ENCODE assay signal across 22 cellular contexts in genomic region chr16:88906020-88906419, GRCh38. TPM values are rescaled to one million over a fixed set of nuclear protein-coding genes. Genes with fewer than 3 reads are reported as not detected.
A peak's percentile ranks its signal among the peaks of the same experiment; 100 is the strongest.
DNase-seq lines count a peak whose midpoint lies in the region; ATAC-seq, FAIRE-seq and TF ChIP-seq lines count a peak whose summit lies in the region.
"Had no signal": no experiment of that assay in that cellular context is flagged by ENCODE, and none has a peak within 500 bp of the region (broad histone marks: within the 10 kb centered on the region; RNA-seq: fewer than 3 reads in every experiment).

No MANE protein-coding gene starts in this region.

- no peak overlapping the region for H3K4me3 ChIP-seq in BLaER1
- H3K4me3 ChIP-seq in IMR-90 (ENCODE audit: insufficient read depth, low read depth, low read length), result no peak overlapping the region
- H3K4me3 ChIP-seq in H1 (ENCODE audit: extremely low read depth in 1 of 4, insufficient read depth in 2 of 4, low read depth in 3 of 4, low read length in 4 of 4), result no peak overlapping the region

- H4K5ac ChIP-seq in IMR-90 (ENCODE audit: low read depth, low read length) (no peak overlapping the region), H1 (ENCODE audit: insufficient read length, low read depth, low read length) (no peak overlapping the region)

- H2AFZ ChIP-seq in IMR-90 (replicated peaks; ENCODE audit: low read length, poor library complexity), result no peak overlapping the region
- H2AFZ ChIP-seq in H1 (ENCODE audit: low read length), result no peak overlapping the region
- H2AFZ ChIP-seq: GM23338 had no signal

- TF ChIP-seq CTCF in IMR-90 (conservative IDR thresholded peaks at IDR 0.05; ENCODE audit: low read depth, low read length) (no peak), H1 (IDR thresholded peaks at IDR 0.05; ENCODE audit: control extremely low read depth in 1 of 3, insufficient read depth in 1 of 3, low read depth in 1 of 3, low read length in 3 of 3) (no peak)

- intact Hi-C loops in IMR-90 (cut with micrococcal nuclease), result no loop called here

- WGBS in IMR-90 (ENCODE audit: extremely low coverage in 2 of 2, insufficient read length in 1 of 2), 2 experiments, result 79% methylated on average over 9 of the region's 16 CpGs; no CpG with 5 or more reads in 1 of the 2 experiments
- 84% methylated on average over 14 of the region's 16 CpGs; no CpG with 5 or more reads in 1 of the 2 experiments for WGBS in H1 (ENCODE audit: extremely low coverage in 1 of 2, insufficient coverage in 1 of 2, insufficient read length in 1 of 2, insufficient replicate concordance in 2 of 2, low coverage in 1 of 2, low lambda C conversion rate in 2 of 2, missing lambda C conversion rate in 1 of 2), 2 experiments

- POLR2A ChIA-PET in IMR-90 (lab: Charles Lee; ENCODE audit: unreplicated experiment) (no interaction called here), H1 (lab: Charles Lee; ENCODE audit: partially characterized antibody) (interaction anchor here (0.9 to 1.3 kb wide), 2 partner anchors 9 to 49 kb away, joined by 4 to 5 read pairs; partner anchors contain the start of gene TRAPPC2L)

- H3K23ac ChIP-seq in IMR-90 (ENCODE audit: low read depth, low read length) (no peak overlapping the region), H1 (ENCODE audit: insufficient read length) (no peak overlapping the region)

- in situ Hi-C loops in IMR-90 (cut with MboI; ENCODE audit: low sequenced_read_pairs), result no loop called here

- no peak overlapping the region for H3K9ac ChIP-seq in BLaER1
- H3K9ac ChIP-seq in IMR-90 (ENCODE audit: low read depth, low read length), result no peak overlapping the region
- H3K9ac ChIP-seq in H1 (replicated peaks in 1 of 4; ENCODE audit: extremely low read depth in 1 of 4, low read depth in 3 of 4, low read length in 3 of 4), result no peak overlapping the region

- BruUV-seq in IMR-90 (replicated peaks; lab: Mats Ljungman, UMichigan), result no TSS peak

- H3K36me3 ChIP-seq in BLaER1 (peaks cover 53% of the 10 kb centered on the region), IMR-90 (ENCODE audit: control insufficient read depth, insufficient read depth, low read length) (no peaks in the 10 kb centered on the region), H1 (ENCODE audit: control insufficient read depth in 2 of 4, insufficient read depth in 4 of 4, low read length in 3 of 4) (no peaks in the 10 kb centered on the region)
- H3K36me3 ChIP-seq: BE2C had no signal

- dilution Hi-C loops in IMR-90 (cut with HindIII; ENCODE audit: low sequenced_read_pairs, unreplicated experiment), result no loop called here

- no peak overlapping the region for H4K91ac ChIP-seq in IMR-90 (ENCODE audit: insufficient read depth, low read depth, low read length)
- no peak overlapping the region for H4K91ac ChIP-seq in H1 (replicated peaks; ENCODE audit: insufficient read length, low read length)

- H3K4me1 ChIP-seq in BLaER1 (peaks cover 98% of the 10 kb centered on the region), IMR-90 (ENCODE audit: control insufficient read depth, insufficient read depth, low read length) (no peaks in the 10 kb centered on the region; the same call in 1 of the 2 replicates), H1 (replicated peaks in 1 of 4; ENCODE audit: control insufficient read depth in 3 of 4, insufficient read depth in 4 of 4, low read length in 3 of 4) (peaks cover 0 to 8% (median 4%) of the 10 kb centered on the region in 4 experiments; a peak in 3 of 7 replicates)

- H3K27ac ChIP-seq in BLaER1 (no peak overlapping the region; the same call in 1 of the 2 replicates), IMR-90 (ENCODE audit: insufficient read depth, low read length) (no peak overlapping the region), H1 (ENCODE audit: low read depth, low read length) (no peak overlapping the region)

- H3K9me3 ChIP-seq in BLaER1 (no peaks in the 10 kb centered on the region), IMR-90 (ENCODE audit: control insufficient read depth, insufficient read depth, low read length) (no peaks in the 10 kb centered on the region), H1 (ENCODE audit: insufficient read depth in 2 of 2, low read depth in 1 of 2, low read length in 1 of 2) (no peaks in the 10 kb centered on the region)
- H3K9me3 ChIP-seq: BE2C had no signal

- H3K14ac ChIP-seq in IMR-90 (replicated peaks; ENCODE audit: low read depth, low read length), result no peak overlapping the region
- H3K14ac ChIP-seq in H1 (ENCODE audit: insufficient read length), result no peak overlapping the region

- peaks cover 100% of the 10 kb centered on the region for H4K20me1 ChIP-seq in BLaER1
- no peaks in the 10 kb centered on the region; the same call in 1 of the 2 replicates for H4K20me1 ChIP-seq in IMR-90 (ENCODE audit: insufficient read depth, low read length)
- peaks cover 0 to 4% of the 10 kb centered on the region in 2 experiments for H4K20me1 ChIP-seq in H1 (replicated peaks in 1 of 2; ENCODE audit: control insufficient read depth in 1 of 2, insufficient read depth in 2 of 2, low read length in 2 of 2)

- H3K27me3 ChIP-seq in BLaER1, result no peaks in the 10 kb centered on the region
- peaks cover 14% of the 10 kb centered on the region; the same call in 1 of the 2 replicates for H3K27me3 ChIP-seq in IMR-90 (ENCODE audit: control insufficient read depth, insufficient read depth, low read length)
- no peaks in the 10 kb centered on the region for H3K27me3 ChIP-seq in H1 (replicated peaks in 1 of 4; ENCODE audit: control insufficient read depth in 3 of 4, extremely low read depth in 1 of 4, insufficient read depth in 3 of 4, low read length in 3 of 4)

- no peak overlapping the region for H2BK120ac ChIP-seq in IMR-90 (ENCODE audit: low read depth, low read length)
- no peak overlapping the region for H2BK120ac ChIP-seq in H1 (replicated peaks; ENCODE audit: low read depth, low read length)

- no peak overlapping the region for H3K18ac ChIP-seq in IMR-90 (ENCODE audit: low read depth, low read length)
- H3K18ac ChIP-seq in H1 (ENCODE audit: extremely low read depth, low read length), result no peak overlapping the region

- H4K8ac ChIP-seq in IMR-90 (ENCODE audit: low read depth in 2 of 2, low read length in 2 of 2) (no peak overlapping the region), H1 (ENCODE audit: extremely low read depth, insufficient read depth, low read length) (no peak overlapping the region)

- H3K9me1 ChIP-seq in IMR-90 (ENCODE audit: insufficient read depth, low read length), result no peaks in the 10 kb centered on the region

- TF ChIP-seq POLR2A in IMR-90 (IDR thresholded peaks at IDR 0.05; ENCODE audit: low read depth, low read length) (no peak), H1 (IDR thresholded peaks at IDR 0.05; ENCODE audit: control extremely low read depth in 1 of 2, low read depth in 2 of 2, low read length in 2 of 2) (no peak)

- H2BK5ac ChIP-seq in IMR-90 (ENCODE audit: low read depth, low read length, poor library complexity, severe bottlenecking), result no peak overlapping the region
- H2BK5ac ChIP-seq in H1 (ENCODE audit: low read depth, low read length), result no peak overlapping the region; the same call in 1 of the 2 replicates

- FAIRE-seq in H1 (lab: Jason Lieb, UNC), result no peak
- FAIRE-seq: GM12892, GM18507 had no signal

- no peak overlapping the region for H2BK20ac ChIP-seq in IMR-90 (ENCODE audit: low read depth, low read length)
- H2BK20ac ChIP-seq in H1 (ENCODE audit: low read length), result no peak overlapping the region

- H2AK9ac ChIP-seq in IMR-90 (replicated peaks; ENCODE audit: low read depth, low read length, poor library complexity), result peak overlapping the region; percentile 28

- DNase-seq in IMR-90, result no peak
- no peak for DNase-seq in H1 (ENCODE audit: low read depth in 1 of 2, low spot score in 2 of 2)
- no peak for DNase-seq in activated CD4-positive, alpha-beta T cell treated with anti-CD3 and anti-CD28 coated beads, Interleukin-2, amount 50 U/mL, for 4 hours
- no peak for DNase-seq in NOMO-1 treated with dmso at 0.1 percent for 144 hours (lab: John Stamatoyannopoulos, UW; ENCODE audit: unreplicated experiment)
- DNase-seq in NCI-H1092 treated with DMSO at 0.1 percent for 48 hours (lab: John Stamatoyannopoulos, UW), result no peak
- DNase-seq: CD4-positive, alpha-beta memory T cell; DMS153; DMS79; GDM1; KG1 had no signal

- H2BK15ac ChIP-seq in IMR-90 (ENCODE audit: low read depth, low read length), result no peak overlapping the region
- no peak overlapping the region for H2BK15ac ChIP-seq in H1 (ENCODE audit: low read length)

- no peak for TF ChIP-seq EP300 in H1 (IDR thresholded peaks at IDR 0.05; ENCODE audit: borderline replicate concordance in 1 of 2, low read depth in 2 of 2, low read length in 2 of 2)

- no peaks in the 10 kb centered on the region for H3K79me2 ChIP-seq in H1 (ENCODE audit: control insufficient read depth in 1 of 2, insufficient read depth in 2 of 2, low read length in 2 of 2)

- no peak overlapping the region for H3K4ac ChIP-seq in IMR-90 (ENCODE audit: low read depth, low read length)
- no peak overlapping the region for H3K4ac ChIP-seq in H1 (replicated peaks; ENCODE audit: insufficient read length, low read depth, low read length)

- peak overlapping the region; percentile 27; the same call in 1 of the 2 replicates for H2BK12ac ChIP-seq in H1 (ENCODE audit: low read depth, low read length)

- H3K56ac ChIP-seq in IMR-90 (ENCODE audit: extremely low read depth, insufficient read depth, low read length) (no peak overlapping the region), H1 (replicated peaks; ENCODE audit: insufficient read length, low read depth, low read length) (no peak overlapping the region)

- ATAC-seq in IMR-90 (ENCODE audit: low read depth) (no peak), GM21723 (IDR thresholded peaks at IDR 0.05; ENCODE audit: unreplicated experiment) (no peak)

- CTCF ChIA-PET in IMR-90 (lab: Yijun Ruan, JAX), result no interaction called here
- CTCF ChIA-PET in H1 (lab: Charles Lee; ENCODE audit: partially characterized antibody), result interaction anchor here (0.6 to 1.4 kb wide), 4 partner anchors 30 to 225 kb away, joined by 3 read pairs; no protein-coding TSS in a partner anchor

- TF ChIP-seq RAD21 in IMR-90 (IDR thresholded peaks at IDR 0.05; ENCODE audit: low read length) (no peak), H1 (IDR thresholded peaks at IDR 0.05 in 1 of 2, conservative IDR thresholded peaks at IDR 0.05 in 1 of 2; ENCODE audit: low read depth in 2 of 2, low read length in 2 of 2) (no peak)

- no peaks in the 10 kb centered on the region for H3K79me1 ChIP-seq in IMR-90 (ENCODE audit: low read depth in 1 of 2, low read length in 2 of 2)
- no peaks in the 10 kb centered on the region for H3K79me1 ChIP-seq in H1 (ENCODE audit: low read depth, low read length)

- H2AK5ac ChIP-seq in IMR-90 (ENCODE audit: low read depth, low read length), result no peak overlapping the region
- H2AK5ac ChIP-seq in H1 (ENCODE audit: low read depth, low read length), result no peak overlapping the region

- H3K23me2 ChIP-seq in H1 (ENCODE audit: low read depth, low read length), result no peaks in the 10 kb centered on the region

- H3K4me2 ChIP-seq in BLaER1, result peak overlapping the region; percentile 53
- H3K4me2 ChIP-seq in IMR-90 (ENCODE audit: low read depth, low read length), result no peak overlapping the region
- peak overlapping the region in 1 of 2 experiments; percentile 1; a peak in 1 of 4 replicates for H3K4me2 ChIP-seq in H1 (ENCODE audit: insufficient read depth in 1 of 2, low read depth in 2 of 2, low read length in 2 of 2)

RNA-seq across cellular contexts. Expression of gene PABPN1L, which starts 39.6 kb away (rescaled TPM):
- not detected in 2 replicates for total RNA-seq in IMR-90 (2012; rRNA removed)
- not detected in 2 replicates for polyA plus RNA-seq in IMR-90 (2012; rRNA removed)
- polyA plus RNA-seq in IMR-90 (2012; cell fraction: cytosol; rRNA removed), result not detected in 2 replicates
- polyA plus RNA-seq in IMR-90 (2012; cell fraction: nucleus; rRNA removed; ENCODE audit: low replicate concordance), result not detected in 2 replicates
- not detected in 2 replicates for total RNA-seq in H1 (2021; fragmentation: NEBNext Ultra II Directional; extraction: Animal tissue kit (Norgen Biotek cat#: 25700))
- polyA plus RNA-seq in H1 (2011; rRNA removed), result not detected in 2 replicates
- polyA plus RNA-seq in H1 (2011; cell fraction: cytosol; rRNA removed), result not detected
- 0.20 TPM for polyA plus RNA-seq in H1 (2011; cell fraction: nucleus; rRNA removed)
- polyA plus RNA-seq in H1 (2012, experiment 1 of 2), result 0.17 TPM in 1 of 4 replicates, not detected in the others
- not detected for polyA plus RNA-seq in H1 (2012, experiment 2 of 2)
- not detected for polyA plus RNA-seq in H1 (2013, experiment 1 of 2)
- polyA plus RNA-seq in H1 (2013, experiment 2 of 2), result not detected
- polyA minus RNA-seq in H1 (2011; rRNA and poly(A)+ RNA removed), result not detected in 2 replicates
- not detected for polyA minus RNA-seq in H1 (2011; cell fraction: cytosol; rRNA and poly(A)+ RNA removed)
- not detected for polyA minus RNA-seq in H1 (2011; cell fraction: nucleus; rRNA and poly(A)+ RNA removed)
- total RNA-seq: A673; CD4-positive, alpha-beta memory T cell; Daoy; GM23338; H7; HT-29 had no signal
- polyA plus RNA-seq: AG04450; CD14-positive monocyte; CD4-positive, alpha-beta memory T cell; GM23338 had no signal

RNA-seq across cellular contexts. Expression of gene TRAPPC2L, which starts 49.1 kb away (rescaled TPM):
- 84.2 and 102 TPM in 2 replicates for total RNA-seq in IMR-90 (2012; rRNA removed)
- 109 and 112 TPM in 2 replicates for polyA plus RNA-seq in IMR-90 (2012; rRNA removed)
- polyA plus RNA-seq in IMR-90 (2012; cell fraction: cytosol; rRNA removed), result 69.3 and 87.7 TPM in 2 replicates
- polyA plus RNA-seq in IMR-90 (2012; cell fraction: nucleus; rRNA removed; ENCODE audit: low replicate concordance), result 45.7 and 54.3 TPM in 2 replicates
- 94.0 and 98.7 TPM in 2 replicates for total RNA-seq in H1 (2021; fragmentation: NEBNext Ultra II Directional; extraction: Animal tissue kit (Norgen Biotek cat#: 25700))
- 113 and 133 TPM in 2 replicates for polyA plus RNA-seq in H1 (2011; rRNA removed)
- polyA plus RNA-seq in H1 (2011; cell fraction: cytosol; rRNA removed), result 98.2 TPM
- polyA plus RNA-seq in H1 (2011; cell fraction: nucleus; rRNA removed), result 131 TPM
- polyA plus RNA-seq in H1 (2012, experiment 1 of 2), result 129 to 276 TPM (median 222 TPM) in 4 replicates
- polyA plus RNA-seq in H1 (2012, experiment 2 of 2), result 213 TPM
- 84.6 TPM for polyA plus RNA-seq in H1 (2013, experiment 1 of 2)
- 84.6 TPM for polyA plus RNA-seq in H1 (2013, experiment 2 of 2)
- 61.8 and 63.2 TPM in 2 replicates for polyA minus RNA-seq in H1 (2011; rRNA and poly(A)+ RNA removed)
- polyA minus RNA-seq in H1 (2011; cell fraction: cytosol; rRNA and poly(A)+ RNA removed), result 31.9 TPM
- 47.8 TPM for polyA minus RNA-seq in H1 (2011; cell fraction: nucleus; rRNA and poly(A)+ RNA removed)

RNA-seq across cellular contexts. Expression of gene GALNS, which starts 49.3 kb away (rescaled TPM):
- total RNA-seq in IMR-90 (2012; rRNA removed), result 7.2 TPM in 2 replicates
- polyA plus RNA-seq in IMR-90 (2012; rRNA removed) (30.2 and 32.5 TPM in 2 replicates), H1 (2011; rRNA removed) (8.9 and 12.7 TPM in 2 replicates)
- polyA plus RNA-seq in IMR-90 (2012; cell fraction: cytosol; rRNA removed), result 28.6 and 42.1 TPM in 2 replicates
- polyA plus RNA-seq in IMR-90 (2012; cell fraction: nucleus; rRNA removed; ENCODE audit: low replicate concordance), result 24.8 and 44.6 TPM in 2 replicates
- 17.8 and 22.4 TPM in 2 replicates for total RNA-seq in H1 (2021; fragmentation: NEBNext Ultra II Directional; extraction: Animal tissue kit (Norgen Biotek cat#: 25700))
- polyA plus RNA-seq in H1 (2011; cell fraction: cytosol; rRNA removed), result 9.8 TPM
- polyA plus RNA-seq in H1 (2011; cell fraction: nucleus; rRNA removed), result 28.1 TPM
- 15.7 to 17.2 TPM (median 16.7 TPM) in 4 replicates for polyA plus RNA-seq in H1 (2012, experiment 1 of 2)
- polyA plus RNA-seq in H1 (2012, experiment 2 of 2), result 11.6 TPM
- 14.6 TPM for polyA plus RNA-seq in H1 (2013, experiment 1 of 2)
- 15.0 TPM for polyA plus RNA-seq in H1 (2013, experiment 2 of 2)
- 7.5 and 10.5 TPM in 2 replicates for polyA minus RNA-seq in H1 (2011; rRNA and poly(A)+ RNA removed)
- 10.6 TPM for polyA minus RNA-seq in H1 (2011; cell fraction: cytosol; rRNA and poly(A)+ RNA removed)
- polyA minus RNA-seq in H1 (2011; cell fraction: nucleus; rRNA and poly(A)+ RNA removed), result 22.3 TPM
